Comparison of ENCODE assay signal across 8 cellular contexts in genomic region chr7:152434511-152435383, GRCh38. TPM values are rescaled to one million over a fixed set of nuclear protein-coding genes. Genes with fewer than 3 reads are reported as not detected.
DNase-seq lines count a peak whose midpoint lies in the region; ATAC-seq and TF ChIP-seq lines count a peak whose summit lies in the region.
"Not testable (repeated sequence)": the region's sequence is repeated elsewhere in the genome, so short reads cannot be mapped to it uniquely, and the experiment has no call there.

No MANE protein-coding gene starts in this region.

- peak; percentile 29 for DNase-seq in Calu3
- DNase-seq in H7: peak; percentile 61
- DNase-seq in MM.1S: peak; percentile 44
- DNase-seq in WTC11 (ENCODE audit: low spot score): peak; percentile 41
- DNase-seq in astrocyte of the spinal cord (ENCODE audit: low read depth, low spot score): peak; percentile 45
- DNase-seq in heart left ventricle: peak in 4 of 5 donors; percentile 34 to 47 (median 41)
- DNase-seq in stimulated activated naive CD8-positive, alpha-beta T cell treated with anti-CD3 and anti-CD28 coated beads, Interleukin-15, Interleukin-2, amounts not matched to agents 100 U/mL and 50 U/mL, for 24 hours: peak; percentile 42

- H3K9me3 ChIP-seq in MM.1S (replicated peaks; ENCODE audit: insufficient read depth, low read length); heart left ventricle; neural cell (ENCODE audit: low read length): not testable (repeated sequence)

- H3K4me3 ChIP-seq in H7 (ENCODE audit: insufficient read depth, low read depth, low read length): peak overlapping the region; percentile 61
- H3K4me3 ChIP-seq in MM.1S (ENCODE audit: low read length): peak overlapping the region; percentile 70
- H3K4me3 ChIP-seq in astrocyte of the spinal cord (ENCODE audit: low read depth, low read length): peak overlapping the region; percentile 46
- H3K4me3 ChIP-seq in heart left ventricle: peak overlapping the region; percentile 69 to 99 (median 94)
- H3K4me3 ChIP-seq in neural cell (ENCODE audit: low read length): peak overlapping the region; percentile 69

- peak overlapping the region; percentile 85 for H3K27ac Mint-ChIP-seq in Calu3 (ENCODE audit: unreplicated experiment)
- not testable (repeated sequence) for H3K27ac Mint-ChIP-seq in WTC11

- not testable (repeated sequence) for H3K9me3 Mint-ChIP-seq in Calu3 (ENCODE audit: low read depth, unreplicated experiment); WTC11

- H3F3A ChIP-seq in MM.1S (ENCODE audit: insufficient read depth, low read length): peaks cover 24% of the 10 kb centered on the region
- H3F3A ChIP-seq in neural cell (ENCODE audit: insufficient read depth, low read length, poor library complexity, severe bottlenecking): not testable (repeated sequence)

- 0 to 1% (median 0%) methylated on average over 39 to 58 of the region's 58 CpGs for WGBS in heart left ventricle, 4 donors

- POLR2A ChIA-PET in WTC11 (lab: Charles Lee): not testable (repeated sequence)

- not testable (repeated sequence) for TF ChIP-seq EP300 in neural cell (conservative IDR thresholded peaks at IDR 0.05; ENCODE audit: poor library complexity, severe bottlenecking)

- H3K4me3 Mint-ChIP-seq in Calu3 (ENCODE audit: low read depth, unreplicated experiment) (peak overlapping the region; percentile 85), WTC11 (peak overlapping the region; percentile 87)

- ATAC-seq in WTC11 (peak; percentile 18), heart left ventricle (peak; percentile 1 to 34 (median 18))
- peak; percentile 17 for ATAC-seq in stimulated activated naive CD8-positive, alpha-beta T cell treated with anti-CD3 and anti-CD28 coated beads, Interleukin-15, Interleukin-2, amounts not matched to agents 100 U/mL and 50 U/mL, for 24 hours

- H3K36me3 Mint-ChIP-seq in Calu3 (ENCODE audit: insufficient read depth, unreplicated experiment): peaks cover 36% of the 10 kb centered on the region
- H3K36me3 Mint-ChIP-seq in WTC11: not testable (repeated sequence)

- not testable (repeated sequence) for TF ChIP-seq RAD21 in neural cell (conservative IDR thresholded peaks at IDR 0.05)

- H3K4me1 Mint-ChIP-seq in Calu3 (ENCODE audit: low read depth, unreplicated experiment) (peaks cover 16% of the 10 kb centered on the region), WTC11 (peaks cover 49% of the 10 kb centered on the region)

- H3K4me2 ChIP-seq in MM.1S (ENCODE audit: low read depth, low read length): peak overlapping the region; percentile 81; the same call in 1 of the 2 replicates
- H3K4me2 ChIP-seq in neural cell (ENCODE audit: low read length): not testable (repeated sequence)

- H3K4me1 ChIP-seq in MM.1S (ENCODE audit: low read length) (peaks cover 16% of the 10 kb centered on the region), heart left ventricle (peaks cover 0 to 45% (median 32%) of the 10 kb centered on the region in 12 donors)

- not testable (repeated sequence) for TF ChIP-seq POLR2A in heart left ventricle (IDR thresholded peaks at IDR 0.05)

- not testable (repeated sequence) for H3K27me3 ChIP-seq in H7 (ENCODE audit: control insufficient read depth, insufficient read depth, low read length); MM.1S (replicated peaks; ENCODE audit: insufficient read depth, low read length); heart left ventricle; neural cell (ENCODE audit: insufficient read depth, low read depth, low read length)

- CTCF ChIA-PET in Calu3 (lab: Charles Lee) (interaction anchor here (0.6 to 1.5 kb wide), 2 partner anchors 51 to 121 kb away, joined by 3 to 6 read pairs; no protein-coding TSS in a partner anchor), WTC11 (lab: Charles Lee) (interaction anchor here (1.5 kb wide), 1 partner anchor 40 kb away, joined by 5 read pairs; no protein-coding TSS in a partner anchor)

- not testable (repeated sequence) for H2AFZ ChIP-seq in MM.1S (ENCODE audit: low read length); neural cell (ENCODE audit: low read depth, low read length)

- H3K27ac ChIP-seq in MM.1S (ENCODE audit: low read length): peak overlapping the region; percentile 48; the same call in 1 of the 2 replicates
- H3K27ac ChIP-seq in heart left ventricle: peak overlapping the region; percentile 53 to 99 (median 96)
- peak overlapping the region; percentile 65 for H3K27ac ChIP-seq in neural cell (ENCODE audit: low read length)

- not testable (repeated sequence) for H3K36me3 ChIP-seq in H7 (replicated peaks; ENCODE audit: control insufficient read depth, insufficient read depth, low read length); MM.1S (replicated peaks; ENCODE audit: insufficient read depth, low read length); heart left ventricle; neural cell (ENCODE audit: insufficient read depth, low read length)

- not testable (repeated sequence) for H3K27me3 Mint-ChIP-seq in Calu3 (ENCODE audit: unreplicated experiment)
- H3K27me3 Mint-ChIP-seq in WTC11 (ENCODE audit: low read depth): peaks cover 14% of the 10 kb centered on the region

- in situ Hi-C loops in astrocyte of the spinal cord (cut with HindIII; ENCODE audit: low sequenced_read_pairs): not testable (repeated sequence)

- BruUV-seq in Calu3 (replicated peaks; lab: Mats Ljungman, UMichigan): not testable (repeated sequence)

- H3K9me2 ChIP-seq in MM.1S (replicated peaks; ENCODE audit: insufficient read depth, low read length); neural cell (ENCODE audit: insufficient read depth, low read length): not testable (repeated sequence)

- peaks cover 14% of the 10 kb centered on the region for H4K20me1 ChIP-seq in MM.1S (ENCODE audit: insufficient read depth, low read length)
- H4K20me1 ChIP-seq in neural cell (ENCODE audit: insufficient read depth): not testable (repeated sequence)

- H3K9ac ChIP-seq in MM.1S (ENCODE audit: low read length) (peak overlapping the region; percentile 73), neural cell (ENCODE audit: low read length) (peak overlapping the region; percentile 63)

- TF ChIP-seq CTCF in Calu3 (IDR thresholded peaks at IDR 0.05; ENCODE audit: unreplicated experiment); MM.1S (IDR thresholded peaks at IDR 0.05; ENCODE audit: low read length); WTC11 (IDR thresholded peaks at IDR 0.05); astrocyte of the spinal cord (IDR thresholded peaks at IDR 0.05; ENCODE audit: low read depth, low read length); heart left ventricle (IDR thresholded peaks at IDR 0.05); neural cell (IDR thresholded peaks at IDR 0.05; ENCODE audit: poor library complexity, severe bottlenecking): not testable (repeated sequence)

- H3K79me2 ChIP-seq in MM.1S (ENCODE audit: low read length): peaks cover 58% of the 10 kb centered on the region
- H3K79me2 ChIP-seq in neural cell (replicated peaks; ENCODE audit: insufficient read depth, low read length): peaks cover 41% of the 10 kb centered on the region

- intact Hi-C loops in Calu3 (cut with micrococcal nuclease; ENCODE audit: unreplicated experiment) (loop anchor here (2.0 to 10.0 kb wide), 2 partner anchors 94 to 240 kb away; partner anchors contain the start of gene XRCC2), heart left ventricle (cut with DNase I) (loop anchor here in 6 of 10 donors (5.0 to 10.0 kb wide), 3 partner anchors 90 to 240 kb away; partner anchors contain the start of gene XRCC2 (in 2 of the 6))

TF ChIP-seq in neural cell, 6 proteins besides CTCF, POLR2A, EP300 and RAD21:
- TF ChIP-seq MXI1 (conservative IDR thresholded peaks at IDR 0.05; ENCODE audit: poor library complexity, severe bottlenecking) (peak; percentile 72), SMC3 (conservative IDR thresholded peaks at IDR 0.05; ENCODE audit: poor library complexity) (peak; percentile 23)

RNA-seq across cellular contexts. Expression of gene KMT2C, which starts 1.1 kb away (rescaled TPM):
- total RNA-seq in Calu3 (2022) (71.1 and 73.4 TPM in 2 replicates), WTC11 (2021) (38.9 to 45.4 TPM (median 40.8 TPM) in 3 replicates), heart left ventricle (10 to 100 TPM; 29.3 to 62.4 (median 49.0) TPM)
- total RNA-seq in H7 (2014; rRNA removed; shearing (Covaris generic)): 8.5 and 14.6 TPM in 2 replicates
- polyA plus RNA-seq in heart left ventricle (10 to 100 TPM in 1 of 2 donors, 1 to 10 TPM in 1; 8.4 to 17.4 TPM), neural cell (29.8 and 32.8 TPM in 2 replicates)
- polyA minus RNA-seq in neural cell: 89.1 and 131 TPM in 2 replicates

Comparison
In these comparisons a context has a peak if more than half of its experiments do, and no peak if none do; other contexts are left out.
1. Peak in every context shown above with its lines: DNase-seq, ATAC-seq, H3K4me3 ChIP-seq and H3K27ac ChIP-seq.